1 cellular context compared by ENCODE assay signal in the genomic region with DNA sequence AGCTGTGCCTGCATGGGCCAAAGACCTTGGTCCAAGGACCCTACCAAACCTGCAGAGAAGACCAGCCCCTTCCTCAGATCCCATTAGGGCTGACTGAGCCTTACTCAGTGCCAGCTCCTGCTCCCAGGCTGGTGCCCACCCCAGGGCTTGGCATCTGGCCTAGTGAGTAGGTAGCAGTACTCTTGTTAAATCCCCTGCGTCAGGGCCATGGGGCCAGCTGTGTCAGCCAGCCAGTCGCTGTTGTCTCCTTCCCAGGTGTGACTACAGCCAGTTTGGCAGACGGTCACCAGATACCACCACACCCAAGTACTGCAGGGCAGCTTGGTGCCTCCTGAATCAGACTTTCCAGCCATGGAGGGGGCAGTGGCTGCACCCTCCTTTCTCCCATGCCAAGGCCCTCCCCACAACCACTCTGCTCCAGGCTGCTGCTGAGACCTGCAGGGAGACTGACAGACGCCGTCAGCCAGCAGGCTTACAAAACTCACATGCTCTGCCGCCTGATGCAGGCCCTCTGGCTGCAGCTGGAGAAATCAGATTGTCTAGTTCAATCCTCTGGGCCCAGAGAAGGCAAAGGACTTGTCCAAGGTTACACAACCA.
TF ChIP-seq lines count a peak whose summit lies in the region.

No MANE protein-coding gene starts in this region.

TF ChIP-seq in H1, 55 proteins besides CTCF, POLR2A, EP300 and RAD21:
- no peak for TF ChIP-seq HDAC2 (IDR thresholded peaks at IDR 0.05; ENCODE audit: borderline replicate concordance in 1 of 2, low read depth in 2 of 2, low read length in 2 of 2)
- no peak for TF ChIP-seq ATF2 (IDR thresholded peaks at IDR 0.05; ENCODE audit: low read length)
- peak in 1 of 2 experiments; percentile 26; a peak in 1 of 4 replicates for TF ChIP-seq SIN3A (conservative IDR thresholded peaks at IDR 0.05 in 1 of 2, IDR thresholded peaks at IDR 0.05 in 1 of 2; ENCODE audit: low read depth in 1 of 2, low read length in 2 of 2)
- no peak for TF ChIP-seq GABPA (IDR thresholded peaks at IDR 0.05; ENCODE audit: borderline replicate concordance, insufficient read depth, low read length)
